In the genomic region with DNA sequence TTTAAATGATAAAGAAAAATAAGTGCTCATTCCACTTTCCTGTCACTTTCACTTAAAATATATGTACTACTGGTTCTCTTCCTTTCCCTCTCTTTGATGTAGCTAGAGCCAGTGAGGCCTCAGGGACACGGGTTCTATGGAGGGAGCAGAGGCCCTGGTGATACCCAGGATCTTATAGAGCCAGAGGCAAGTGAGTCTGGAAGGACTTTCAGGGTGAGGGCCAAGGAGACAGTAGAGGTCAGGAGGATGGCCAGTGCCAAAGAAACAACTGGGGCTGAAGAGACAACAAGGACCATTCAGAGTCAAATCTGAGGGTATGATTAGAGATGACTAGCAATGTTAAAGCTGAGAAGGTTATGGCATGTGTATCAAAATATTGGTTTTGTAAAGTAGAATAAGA, we compare ENCODE assay signal across 21 cellular contexts.
"Had no signal": no experiment of that assay in that cellular context is flagged by ENCODE, and none has a peak within 500 bp of the region (broad histone marks: within the 10 kb centered on the region; RNA-seq: fewer than 3 reads in every experiment).

No MANE protein-coding gene starts in this region.

- H3K4me3 Mint-ChIP-seq: dendritic cell treated with granulocyte-macrophage colony-stimulating factor and Interleukin-4, amounts not matched to agents 40 ng/mL and 50 ng/mL, for 4 days; effector memory CD8-positive, alpha-beta T cell; naive B cell; nephron progenitor cell; stimulated activated naive CD8-positive, alpha-beta T cell treated with anti-CD3 and anti-CD28 coated beads, Interleukin-15, amount 100 ng/mL, for 72 hours had no signal

- H3K36me3 Mint-ChIP-seq: naive B cell had no signal

- H3K27me3 ChIP-seq: esophagus squamous epithelium, gastroesophageal sphincter, left lung, sigmoid colon, testis, transverse colon had no signal

- H3K36me3 ChIP-seq: esophagus squamous epithelium, gastroesophageal sphincter, left lung, lower lobe of right lung, sigmoid colon, transverse colon had no signal

- H3K4me3 ChIP-seq: esophagus squamous epithelium, gastroesophageal sphincter, left lung, lower lobe of right lung, psoas muscle, sigmoid colon, skin epidermis, testis, transverse colon had no signal

- H3K27ac Mint-ChIP-seq: dendritic cell treated with granulocyte-macrophage colony-stimulating factor and Interleukin-4, amounts not matched to agents 40 ng/mL and 50 ng/mL, for 4 days; effector memory CD8-positive, alpha-beta T cell; naive B cell; nephron progenitor cell; stimulated activated naive CD8-positive, alpha-beta T cell treated with anti-CD3 and anti-CD28 coated beads, Interleukin-15, amount 100 ng/mL, for 72 hours had no signal

- H3K9me3 Mint-ChIP-seq: dendritic cell treated with granulocyte-macrophage colony-stimulating factor and Interleukin-4, amounts not matched to agents 40 ng/mL and 50 ng/mL, for 4 days; effector memory CD8-positive, alpha-beta T cell; naive B cell; stimulated activated naive CD8-positive, alpha-beta T cell treated with anti-CD3 and anti-CD28 coated beads, Interleukin-15, amount 100 ng/mL, for 72 hours had no signal

- DNase-seq: cerebellar nuclear complex; effector memory CD8-positive, alpha-beta T cell; esophagus squamous epithelium; foreskin fibroblast; glutamatergic neuron; islet precursor cell; left lung; lower lobe of right lung; mesendoderm; naive B cell; nephron progenitor cell; retina; sigmoid colon; stimulated activated CD4-positive, alpha-beta T cell treated with anti-CD3 and anti-CD28 coated beads, Interleukin-2, amount 100 ng/mL, for 24 hours; stimulated activated naive CD8-positive, alpha-beta T cell treated with anti-CD3 and anti-CD28 coated beads, Interleukin-15, amount 100 ng/mL, for 72 hours; testis; transverse colon had no signal

- H3K27ac ChIP-seq: esophagus squamous epithelium, gastroesophageal sphincter, left lung, lower lobe of right lung, psoas muscle, sigmoid colon, skin epidermis, testis, transverse colon had no signal

- H3K4me1 Mint-ChIP-seq: naive B cell; nephron progenitor cell; stimulated activated naive CD8-positive, alpha-beta T cell treated with anti-CD3 and anti-CD28 coated beads, Interleukin-15, amount 100 ng/mL, for 72 hours had no signal

- H3K4me1 ChIP-seq: esophagus squamous epithelium, gastroesophageal sphincter, left lung, lower lobe of right lung, psoas muscle, sigmoid colon, testis, transverse colon had no signal

- ATAC-seq: effector memory CD8-positive, alpha-beta T cell; gastroesophageal sphincter; left lung; stimulated activated naive CD8-positive, alpha-beta T cell treated with anti-CD3 and anti-CD28 coated beads, Interleukin-15, amount 100 ng/mL, for 72 hours had no signal

- H3K9me3 ChIP-seq: esophagus squamous epithelium, gastroesophageal sphincter, left lung, lower lobe of right lung, psoas muscle, sigmoid colon, testis, transverse colon had no signal
